ENCODE assay signal across 15 cellular contexts in genomic region chr14:54173782-54174181, GRCh38.
A peak's percentile ranks its signal among the peaks of the same experiment; 100 is the strongest.
DNase-seq lines count a peak whose midpoint lies in the region; ATAC-seq, FAIRE-seq and TF ChIP-seq lines count a peak whose summit lies in the region.
"Had no signal": no experiment of that assay in that cellular context is flagged by ENCODE, and none has a peak within 500 bp of the region (broad histone marks: within the 10 kb centered on the region; RNA-seq: fewer than 3 reads in every experiment).

No MANE protein-coding gene starts in this region.

- no peaks in the 10 kb centered on the region for H3K4me1 ChIP-seq in psoas muscle

- CTCF ChIA-PET in RWPE1 (lab: Yijun Ruan, JAX), result interaction anchor here (0.6 to 3.7 kb wide), 2 partner anchors 156 to 636 kb away, joined by 3 to 13 read pairs; no protein-coding TSS in a partner anchor

- FAIRE-seq in GM12891 (lab: Jason Lieb, UNC), result no peak
- FAIRE-seq: kidney had no signal

- WGBS in psoas muscle, 3 donors, result 3 to 39% (median 27%) methylated on average over 1 of the region's 1 CpG

- peak in 1 of 4 donors; percentile 30 for ATAC-seq in psoas muscle
- no peak for ATAC-seq in HG02970 (IDR thresholded peaks at IDR 0.05; ENCODE audit: low FRiP score, unreplicated experiment)
- ATAC-seq in HG02840 (IDR thresholded peaks at IDR 0.05; ENCODE audit: low FRiP score, unreplicated experiment), result no peak
- ATAC-seq: stimulated activated memory B cell treated with anti-CD40 and anti-IgM and Interleukin-4, amounts not matched to agents 10 μg/mL and 1 μg/mL and 100 μg/mL, for 72 hours had no signal

- no peak for TF ChIP-seq CTCF in RWPE1 (conservative IDR thresholded peaks at IDR 0.05; ENCODE audit: low read depth)
- no peak for TF ChIP-seq CTCF in psoas muscle (IDR thresholded peaks at IDR 0.05)

- TF ChIP-seq POLR2A in GM12891 (IDR thresholded peaks at IDR 0.05; ENCODE audit: low read depth, low read length), result no peak

- DNase-seq in GM12891 (ENCODE audit: insufficient read length, low spot score), result no peak
- DNase-seq in RWPE1 (ENCODE audit: low spot score), result no peak
- peak; percentile 65 for DNase-seq in foreskin melanocyte
- no peak for DNase-seq in psoas muscle
- no peak for DNase-seq in ureter (ENCODE audit: low spot score)
- no peak for DNase-seq in A172 (ENCODE audit: low spot score)
- DNase-seq: activated CD4-positive, alpha-beta T cell treated with anti-CD3 and anti-CD28 coated beads, Interleukin-2, amount 50 U/mL, for 4 hours; activated gamma-delta T cell; kidney; nucleus accumbens; T-helper 2 cell had no signal

- H3K36me3 ChIP-seq in psoas muscle (ENCODE audit: insufficient read depth in 1 of 2, low read depth in 1 of 2), result no peaks in the 10 kb centered on the region

- H3K4me3 ChIP-seq in psoas muscle, result no peak overlapping the region

- H3K9me3 ChIP-seq in psoas muscle, result no peaks in the 10 kb centered on the region

- intact Hi-C loops in psoas muscle (cut with DNase I), result loop anchor here (2.0 to 5.0 kb wide), 3 partner anchors 216 to 636 kb away; partner anchors contain the start of gene BMP4 (in 1 of the 2)

- POLR2A ChIA-PET in RWPE1 (lab: Yijun Ruan, JAX; ENCODE audit: low non-redundant PET), result no interaction called here

- H3K27ac ChIP-seq in RWPE1, result peak overlapping the region; percentile 34; the same call in 1 of the 2 replicates
- peak overlapping the region; percentile 27 for H3K27ac ChIP-seq in psoas muscle
- H3K27ac ChIP-seq: C4-2B had no signal

- H3K27me3 ChIP-seq in psoas muscle (ENCODE audit: insufficient read depth in 3 of 3, low read length in 2 of 3), result no peaks in the 10 kb centered on the region

TF ChIP-seq in GM12891, 5 proteins besides CTCF, POLR2A, EP300 and RAD21:
- TF ChIP-seq SPI1 (IDR thresholded peaks at IDR 0.05; ENCODE audit: low read depth, low read length), result peak; percentile 66
- no peak for TF ChIP-seq PAX5 (IDR thresholded peaks at IDR 0.05; ENCODE audit: insufficient read depth, low read length, severe bottlenecking)
TF ChIP-seq in GM12891: peak in this region for 1.
